Comparison of ENCODE assay signal across 13 cellular contexts in the genomic region with DNA sequence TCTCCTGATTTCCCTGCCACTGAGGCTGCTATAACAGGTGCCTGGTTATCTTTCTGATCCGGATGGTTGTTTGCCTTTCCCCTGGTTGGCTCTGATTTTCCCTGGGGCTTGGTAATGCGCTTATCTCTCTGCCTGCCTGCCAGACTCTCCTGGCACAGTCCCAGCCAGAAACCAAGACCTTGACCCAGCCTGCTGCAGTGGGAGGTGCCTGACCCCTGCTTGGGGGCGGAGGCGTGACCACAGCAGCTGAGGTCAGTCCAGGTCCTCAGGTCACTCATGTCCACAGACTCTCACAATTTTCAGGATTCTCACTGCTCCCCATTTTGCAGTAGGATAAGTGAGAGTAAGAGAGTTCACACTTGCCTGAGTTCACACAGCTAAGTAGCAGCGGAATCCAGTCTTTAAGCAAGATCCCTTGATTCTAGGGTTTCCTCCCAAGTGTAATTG. TPM values are rescaled to one million over a fixed set of nuclear protein-coding genes. Genes with fewer than 3 reads are reported as not detected.
DNase-seq lines count a peak whose midpoint lies in the region; ATAC-seq and TF ChIP-seq lines count a peak whose summit lies in the region.
"Had no signal": no experiment of that assay in that cellular context is flagged by ENCODE, and none has a peak within 500 bp of the region (broad histone marks: within the 10 kb centered on the region; RNA-seq: fewer than 3 reads in every experiment).

No MANE protein-coding gene starts in this region.

- no peak for TF ChIP-seq CTCF in osteocyte (IDR thresholded peaks at IDR 0.05)

- no peak overlapping the region for H3K27ac Mint-ChIP-seq in osteocyte (ENCODE audit: unreplicated experiment)
- H3K27ac Mint-ChIP-seq: progenitor cell of endocrine pancreas had no signal

- H3K9me3 Mint-ChIP-seq in osteocyte (ENCODE audit: unreplicated experiment) = no peaks in the 10 kb centered on the region

- ATAC-seq in Right ventricle myocardium inferior = peak; percentile 31

- peaks cover 35% of the 10 kb centered on the region for H3K4me1 Mint-ChIP-seq in osteocyte (ENCODE audit: unreplicated experiment)

- no peaks in the 10 kb centered on the region for H3K27me3 ChIP-seq in muscle layer of colon (ENCODE audit: control insufficient read depth in 1 of 2, insufficient read depth in 2 of 2, low read length in 2 of 2)

- H3K27ac ChIP-seq in muscle layer of colon (ENCODE audit: low read depth, low read length) = peak overlapping the region; percentile 72
- H3K27ac ChIP-seq: SK-N-MC had no signal

- no peaks in the 10 kb centered on the region for H3K27me3 Mint-ChIP-seq in osteocyte (ENCODE audit: unreplicated experiment)

- no peak overlapping the region for H3K4me3 Mint-ChIP-seq in osteocyte (ENCODE audit: unreplicated experiment)

- H3K9ac ChIP-seq in muscle layer of colon (ENCODE audit: low read length) = no peak overlapping the region

- DNase-seq in Right ventricle myocardium inferior (ENCODE audit: missing footprints) = peak; percentile 79
- no peak for DNase-seq in cardiac septum (ENCODE audit: low spot score)
- peak; percentile 75 for DNase-seq in dermis blood vessel endothelial cell
- no peak for DNase-seq in KG1 (lab: John Stamatoyannopoulos, UW)
- DNase-seq in hepatic stellate cell (ENCODE audit: low spot score) = no peak
- DNase-seq in NCI-H526 treated with DMSO at 0.1 percent for 48 hours (lab: John Stamatoyannopoulos, UW) = no peak
- DNase-seq in osteocyte (ENCODE audit: extremely low spot score, unreplicated experiment) = no peak
- DNase-seq: ACHN, hippocampal formation, MV-4-11 had no signal

- no peaks in the 10 kb centered on the region for H3K9me3 ChIP-seq in muscle layer of colon (ENCODE audit: low read length)

- H3K4me3 ChIP-seq in muscle layer of colon (ENCODE audit: low read depth in 1 of 2, low read length in 2 of 2) = no peak overlapping the region
- H3K4me3 ChIP-seq: SK-N-MC had no signal

- peaks cover 6% of the 10 kb centered on the region for H3K36me3 Mint-ChIP-seq in osteocyte (ENCODE audit: unreplicated experiment)

- H3K36me3 ChIP-seq in muscle layer of colon (ENCODE audit: insufficient read depth, low read length) = no peaks in the 10 kb centered on the region

- intact Hi-C loops in Right ventricle myocardium inferior (cut with DNase I) (no loop called here), cardiac septum (cut with DNase I) (no loop called here)

- H3K4me1 ChIP-seq in muscle layer of colon (ENCODE audit: insufficient read depth, low read length) = peaks cover 62% of the 10 kb centered on the region

RNA-seq across cellular contexts. Expression of gene SYNPO, which starts 24.4 kb away (rescaled TPM):
- total RNA-seq in Right ventricle myocardium inferior (587 TPM), cardiac septum (829 TPM), dermis blood vessel endothelial cell (14.6 and 19.1 TPM in 2 replicates), osteocyte (17.8 and 18.4 TPM in 2 replicates)

RNA-seq across cellular contexts. Expression of gene MYOZ3, which starts 45.0 kb away (rescaled TPM):
- total RNA-seq in Right ventricle myocardium inferior = 5.5 TPM
- 10.0 TPM for total RNA-seq in cardiac septum
- total RNA-seq in dermis blood vessel endothelial cell = 0.17 and 0.37 TPM in 2 replicates
- total RNA-seq in osteocyte = 0.27 and 1.5 TPM in 2 replicates

Comparison
In these comparisons a context has a peak if more than half of its experiments do, and no peak if none do; other contexts are left out.
1. DNase-seq: peak in Right ventricle myocardium inferior (single experiment) and dermis blood vessel endothelial cell (single experiment); none in cardiac septum (single experiment), KG1 (single experiment), hepatic stellate cell (single experiment), NCI-H526 treated with DMSO at 0.1 percent for 48 hours (single experiment) and osteocyte (single experiment).
2. RNA of gene SYNPO, which starts 24.4 kb away (total RNA-seq): 829 TPM in cardiac septum (single experiment) and 587 TPM in Right ventricle myocardium inferior (single experiment); 17.8 to 18.4 TPM in osteocyte and 14.6 to 19.1 TPM in dermis blood vessel endothelial cell; every median in the first group is over 10 times any median in the second.